ENCODE assay signal across 9 cellular contexts in the genomic region with DNA sequence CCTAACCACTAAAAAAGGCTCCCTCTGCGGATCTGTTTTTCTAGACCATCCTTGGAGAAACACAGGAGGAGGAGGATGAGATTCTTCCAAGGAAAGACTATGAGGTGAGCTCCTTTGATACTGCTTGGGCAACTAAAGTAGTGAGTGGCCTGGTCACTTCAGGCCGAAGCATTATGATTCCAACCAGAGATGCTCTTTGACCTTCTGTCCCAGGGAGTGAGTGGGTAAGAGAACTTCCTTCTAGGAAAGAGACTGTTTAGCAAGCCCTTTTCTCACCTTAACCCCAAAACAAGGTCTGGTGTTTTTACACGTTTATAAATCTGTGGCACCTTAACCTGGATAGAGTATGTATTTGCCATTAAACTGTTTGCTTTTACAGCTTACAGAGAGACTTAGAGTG. TPM values are rescaled to one million over a fixed set of nuclear protein-coding genes. Genes with fewer than 3 reads are reported as not detected.
A peak's percentile ranks its signal among the peaks of the same experiment; 100 is the strongest.
DNase-seq lines count a peak whose midpoint lies in the region; ATAC-seq and TF ChIP-seq lines count a peak whose summit lies in the region.
"Had no signal": no experiment of that assay in that cellular context is flagged by ENCODE, and none has a peak within 500 bp of the region (broad histone marks: within the 10 kb centered on the region; RNA-seq: fewer than 3 reads in every experiment).

No MANE protein-coding gene starts in this region.

- H3K36me3 Mint-ChIP-seq in activated naive CD4-positive, alpha-beta T cell treated with anti-CD3 and anti-CD28 coated beads, Interleukin-2, amount 10 ng/mL, durations not matched to agents 7 days and 5 days = peaks cover 24% of the 10 kb centered on the region
- peaks cover 47% of the 10 kb centered on the region for H3K36me3 Mint-ChIP-seq in brain

- no peak overlapping the region for H3K23ac ChIP-seq in mesendoderm (ENCODE audit: low read length)

- peaks cover 63% of the 10 kb centered on the region for H3K4me1 Mint-ChIP-seq in activated naive CD4-positive, alpha-beta T cell treated with anti-CD3 and anti-CD28 coated beads, Interleukin-2, amount 10 ng/mL, durations not matched to agents 7 days and 5 days
- H3K4me1 Mint-ChIP-seq in brain = peaks cover 86% of the 10 kb centered on the region

- H3K27me3 Mint-ChIP-seq in activated naive CD4-positive, alpha-beta T cell treated with anti-CD3 and anti-CD28 coated beads, Interleukin-2, amount 10 ng/mL, durations not matched to agents 7 days and 5 days = no peaks in the 10 kb centered on the region
- no peaks in the 10 kb centered on the region for H3K27me3 Mint-ChIP-seq in brain

- H3K4ac ChIP-seq in mesendoderm (ENCODE audit: low read depth, low read length) = no peak overlapping the region

- in situ Hi-C loops in transverse colon (cut with MboI; ENCODE audit: low pct_ligation_motif_present in 1 of 4, low pct_unique_long_range_greater_than_20kb in 1 of 4, low sequenced_read_pairs in 3 of 4) = no loop called here

- H3K9ac ChIP-seq in mesendoderm (ENCODE audit: low read length) = peak overlapping the region; percentile 17

- H3K56ac ChIP-seq in mesendoderm (ENCODE audit: low read length) = peak overlapping the region; percentile 11

- H3K9me3 ChIP-seq in transverse colon = no peaks in the 10 kb centered on the region

- H3K4me3 ChIP-seq in mesendoderm (ENCODE audit: low read length) = no peak overlapping the region
- peak overlapping the region in 3 of 4 donors; percentile 67 to 75 (median 75) for H3K4me3 ChIP-seq in transverse colon

- no peak for TF ChIP-seq POLR2A in transverse colon (IDR thresholded peaks at IDR 0.05)

- CTCF ChIA-PET in activated naive CD4-positive, alpha-beta T cell treated with anti-CD3 and anti-CD28 coated beads, Interleukin-2, amount 10 ng/mL, durations not matched to agents 7 days and 5 days (lab: Charles Lee) = interaction anchor here (0.6 to 0.8 kb wide), 2 partner anchors 30 to 31 kb away, joined by 3 read pairs; no protein-coding TSS in a partner anchor

- H3K27me3 ChIP-seq in mesendoderm (ENCODE audit: insufficient read depth, low read length, poor library complexity) (no peaks in the 10 kb centered on the region), transverse colon (no peaks in the 10 kb centered on the region)

- H3K18ac ChIP-seq in mesendoderm (ENCODE audit: low read length) = no peak overlapping the region

- intact Hi-C loops in transverse colon (cut with DNase I; ENCODE audit: low total_unique reads) = loop anchor here (10.0 kb wide), 1 partner anchor 72 kb away; a partner anchor contains a TSS

- H3K79me1 ChIP-seq in mesendoderm (ENCODE audit: low read length) = peaks cover 13% of the 10 kb centered on the region

- no peak overlapping the region for H3K27ac ChIP-seq in mesendoderm (ENCODE audit: low read depth, low read length)
- H3K27ac ChIP-seq in transverse colon = peak overlapping the region; percentile 94 to 98 (median 96)

- ATAC-seq in HG03432 (IDR thresholded peaks at IDR 0.05; ENCODE audit: unreplicated experiment) = no peak
- no peak for ATAC-seq in GM21786 (IDR thresholded peaks at IDR 0.05; ENCODE audit: unreplicated experiment)

- no peak for DNase-seq in activated naive CD4-positive, alpha-beta T cell treated with anti-CD3 and anti-CD28 coated beads, Interleukin-2, amount 10 ng/mL, durations not matched to agents 7 days and 5 days
- no peak for DNase-seq in activated naive CD4-positive, alpha-beta T cell (lab: John Stamatoyannopoulos, UW)
- DNase-seq in mesendoderm = no peak
- DNase-seq in transverse colon = no peak
- no peak for DNase-seq in GM20000 (ENCODE audit: low spot score)
- DNase-seq: DMS79 had no signal

- H3K79me2 ChIP-seq in mesendoderm (ENCODE audit: control insufficient read depth, insufficient read depth, low read length) = peaks cover 27% of the 10 kb centered on the region

- peak overlapping the region; percentile 32 for H3K4me2 ChIP-seq in mesendoderm (ENCODE audit: low read length)

- H2BK15ac ChIP-seq in mesendoderm (replicated peaks; ENCODE audit: low read depth) = no peak overlapping the region

- H4K5ac ChIP-seq in mesendoderm (ENCODE audit: low read length) = no peak overlapping the region

- peak overlapping the region; percentile 88 for H3K4me3 Mint-ChIP-seq in activated naive CD4-positive, alpha-beta T cell treated with anti-CD3 and anti-CD28 coated beads, Interleukin-2, amount 10 ng/mL, durations not matched to agents 7 days and 5 days
- peak overlapping the region; percentile 88 to 99 (median 99) for H3K4me3 Mint-ChIP-seq in brain

- H4K8ac ChIP-seq in mesendoderm (ENCODE audit: low read depth, low read length) = no peak overlapping the region

- H3K4me1 ChIP-seq in mesendoderm (ENCODE audit: control insufficient read depth, low read depth, low read length) = peaks cover 12% of the 10 kb centered on the region
- H3K4me1 ChIP-seq in transverse colon = peaks cover 23 to 55% (median 39%) of the 10 kb centered on the region in 4 donors

- no peak overlapping the region for H2BK5ac ChIP-seq in mesendoderm (ENCODE audit: low read length)

- peak overlapping the region; percentile 85 for H3K27ac Mint-ChIP-seq in activated naive CD4-positive, alpha-beta T cell treated with anti-CD3 and anti-CD28 coated beads, Interleukin-2, amount 10 ng/mL, durations not matched to agents 7 days and 5 days
- H3K27ac Mint-ChIP-seq in brain = peak overlapping the region; percentile 96 to 99 (median 99)

- H3K36me3 ChIP-seq in mesendoderm (ENCODE audit: control insufficient read depth, insufficient read depth, low read length) (peaks cover 2% of the 10 kb centered on the region), transverse colon (peaks cover 0 to 7% (median 0%) of the 10 kb centered on the region in 4 donors)

- H2BK120ac ChIP-seq in mesendoderm (ENCODE audit: low read depth, low read length) = no peak overlapping the region

- TF ChIP-seq CTCF in brain (conservative IDR thresholded peaks at IDR 0.05) (no peak), transverse colon (IDR thresholded peaks at IDR 0.05) (no peak), GM20000 (IDR thresholded peaks at IDR 0.05; ENCODE audit: extremely low read depth, missing control alignments) (no peak)

- no CpG with 5 or more reads among the region's 3 CpGs for WGBS in mesendoderm (ENCODE audit: extremely low coverage, insufficient coverage, low lambda C conversion rate)
- 48 to 59% methylated on average over 2 to 3 of the region's 3 CpGs for WGBS in transverse colon (ENCODE audit: low coverage in 1 of 2), 2 donors

- no peak overlapping the region for H2AK5ac ChIP-seq in mesendoderm (ENCODE audit: low read length)

- no peak for TF ChIP-seq EP300 in transverse colon (IDR thresholded peaks at IDR 0.05; ENCODE audit: low read depth)

- H3K9me3 Mint-ChIP-seq in activated naive CD4-positive, alpha-beta T cell treated with anti-CD3 and anti-CD28 coated beads, Interleukin-2, amount 10 ng/mL, durations not matched to agents 7 days and 5 days = no peaks in the 10 kb centered on the region
- H3K9me3 Mint-ChIP-seq in brain = no peaks in the 10 kb centered on the region

RNA-seq across cellular contexts. Expression of a gene that starts 1.1 kb away (rescaled TPM):
- 16.6 TPM for polyA plus RNA-seq in brain (ENCODE audit: insufficient read depth, low read depth, low replicate concordance)
- 14.3 TPM for polyA plus RNA-seq in mesendoderm (2013, experiment 1 of 2)
- polyA plus RNA-seq in mesendoderm (2013, experiment 2 of 2) = 14.5 TPM
- 100 to 1,000 TPM in 1 of 4 donors, 10 to 100 TPM in 3; 14.0 to 184 (median 30.7) TPM for total RNA-seq in transverse colon

RNA-seq across cellular contexts. Expression of a gene that starts 1.3 kb away (rescaled TPM):
- polyA plus RNA-seq in brain (ENCODE audit: insufficient read depth, low read depth, low replicate concordance) = 13.4 TPM
- 6.6 TPM for polyA plus RNA-seq in mesendoderm (2013, experiment 1 of 2)
- polyA plus RNA-seq in mesendoderm (2013, experiment 2 of 2) = 6.2 TPM
- total RNA-seq in transverse colon = 100 to 1,000 TPM in 1 of 4 donors, 10 to 100 TPM in 3; 42.8 to 141 (median 48.3) TPM

RNA-seq across cellular contexts. Expression of a gene that starts 40.5 kb away (rescaled TPM):
- 10.0 TPM for polyA plus RNA-seq in brain (ENCODE audit: insufficient read depth, low read depth, low replicate concordance)
- polyA plus RNA-seq in mesendoderm (2013, experiment 1 of 2) = 0.25 TPM
- polyA plus RNA-seq in mesendoderm (2013, experiment 2 of 2) = 0.53 TPM
- total RNA-seq in transverse colon = not detected

RNA-seq across cellular contexts. Expression of a gene that starts 45.1 kb away (rescaled TPM):
- polyA plus RNA-seq in brain (ENCODE audit: insufficient read depth, low read depth, low replicate concordance) = not detected
- polyA plus RNA-seq in mesendoderm (2013, experiment 1 of 2) = 0.80 TPM
- 0.63 TPM for polyA plus RNA-seq in mesendoderm (2013, experiment 2 of 2)
- under 1 TPM in 1 of 4 donors, not detected in 3; 0.48 TPM for total RNA-seq in transverse colon

RNA-seq across cellular contexts. Expression of a gene that starts 51.7 kb away (rescaled TPM):
- 0.56 TPM for polyA plus RNA-seq in brain (ENCODE audit: insufficient read depth, low read depth, low replicate concordance)
- polyA plus RNA-seq in mesendoderm (2013, experiment 1 of 2) = 102 TPM
- 106 TPM for polyA plus RNA-seq in mesendoderm (2013, experiment 2 of 2)
- total RNA-seq in transverse colon = not detected
